9 cellular contexts compared by ENCODE assay signal in genomic region chr1:59062743-59063142, GRCh38.
A peak's percentile ranks its signal among the peaks of the same experiment; 100 is the strongest.
DNase-seq lines count a peak whose midpoint lies in the region; ATAC-seq and TF ChIP-seq lines count a peak whose summit lies in the region.
"Had no signal": no experiment of that assay in that cellular context is flagged by ENCODE, and none has a peak within 500 bp of the region (broad histone marks: within the 10 kb centered on the region; RNA-seq: fewer than 3 reads in every experiment).

No MANE protein-coding gene starts in this region.

- WGBS in smooth muscle cell (ENCODE audit: low lambda C conversion rate) = 33% methylated on average over 5 of the region's 5 CpGs

- H3K4me2 ChIP-seq in smooth muscle cell = peak overlapping the region; percentile 82

- H3K9ac ChIP-seq in HUES6 (ENCODE audit: low read length) (no peak overlapping the region), smooth muscle cell (ENCODE audit: low read depth) (peak overlapping the region; percentile 77)

- no peaks in the 10 kb centered on the region for H3K36me3 Mint-ChIP-seq in activated naive CD8-positive, alpha-beta T cell treated with anti-CD3 and anti-CD28 coated beads, Interleukin-2, amount 50 U/mL, for 24 hours (ENCODE audit: low read depth)

- H3K9me3 ChIP-seq in HUES6 (ENCODE audit: control insufficient read depth, insufficient read depth, low read depth, low read length) (no peaks in the 10 kb centered on the region), smooth muscle cell (replicated peaks; ENCODE audit: low read depth) (no peaks in the 10 kb centered on the region)

- intact Hi-C loops in left cardiac atrium (cut with DNase I) = no loop called here

- no peaks in the 10 kb centered on the region for H3K27me3 ChIP-seq in HUES6 (ENCODE audit: control insufficient read depth, insufficient read depth, low read length)
- no peaks in the 10 kb centered on the region for H3K27me3 ChIP-seq in smooth muscle cell (ENCODE audit: low read depth)
- H3K27me3 ChIP-seq in H7 (ENCODE audit: control insufficient read depth, insufficient read depth, low read length) = no peaks in the 10 kb centered on the region

- H3K36me3 ChIP-seq in HUES6 (ENCODE audit: control insufficient read depth, insufficient read depth, low read length) (no peaks in the 10 kb centered on the region), smooth muscle cell (ENCODE audit: low read depth) (no peaks in the 10 kb centered on the region), H7 (replicated peaks; ENCODE audit: control insufficient read depth, insufficient read depth, low read length) (no peaks in the 10 kb centered on the region)

- H3K79me2 ChIP-seq in smooth muscle cell (ENCODE audit: low read depth) = no peaks in the 10 kb centered on the region

- peaks cover 60% of the 10 kb centered on the region for H3K4me1 ChIP-seq in HUES6 (ENCODE audit: control insufficient read depth, insufficient read depth, low read length)
- peaks cover 22% of the 10 kb centered on the region for H3K4me1 ChIP-seq in smooth muscle cell (ENCODE audit: low read depth)

- no peak overlapping the region for H3K4me3 ChIP-seq in HUES6 (ENCODE audit: low read depth, low read length)
- no peak overlapping the region for H3K4me3 ChIP-seq in smooth muscle cell
- no peak overlapping the region for H3K4me3 ChIP-seq in H7 (ENCODE audit: insufficient read depth, low read depth, low read length)

- H4K20me1 ChIP-seq in smooth muscle cell (ENCODE audit: low read depth) = no peaks in the 10 kb centered on the region

- H3K4me1 Mint-ChIP-seq in activated naive CD8-positive, alpha-beta T cell treated with anti-CD3 and anti-CD28 coated beads, Interleukin-2, amount 50 U/mL, for 24 hours = peaks cover 36% of the 10 kb centered on the region

- peak overlapping the region; percentile 72 for H2AFZ ChIP-seq in smooth muscle cell (ENCODE audit: low read depth)

- no peaks in the 10 kb centered on the region for H3K27me3 Mint-ChIP-seq in activated naive CD8-positive, alpha-beta T cell treated with anti-CD3 and anti-CD28 coated beads, Interleukin-2, amount 50 U/mL, for 24 hours

- no peaks in the 10 kb centered on the region for H3F3A ChIP-seq in smooth muscle cell (ENCODE audit: low read depth)

- TF ChIP-seq CTCF in smooth muscle cell (IDR thresholded peaks at IDR 0.05; ENCODE audit: borderline replicate concordance, insufficient read depth, poor library complexity, severe bottlenecking) = no peak

- peak overlapping the region; percentile 67 for H3K27ac ChIP-seq in HUES6 (ENCODE audit: low read depth, low read length)
- H3K27ac ChIP-seq in smooth muscle cell (ENCODE audit: low read depth) = peak overlapping the region; percentile 71

- no peak for DNase-seq in activated naive CD8-positive, alpha-beta T cell treated with anti-CD3 and anti-CD28 coated beads, Interleukin-2, amount 50 U/mL, for 24 hours
- DNase-seq in left cardiac atrium (peak; percentile 53), smooth muscle cell (lab: John Stamatoyannopoulos, UW; ENCODE audit: unreplicated experiment) (no peak), NCI-H2107 (lab: John Stamatoyannopoulos, UW) (no peak), NCI-H524 treated with DMSO at 0.1 percent for 48 hours (lab: John Stamatoyannopoulos, UW) (no peak), DMS53 treated with DMSO at 0.1 percent for 48 hours (lab: John Stamatoyannopoulos, UW; ENCODE audit: unreplicated experiment) (no peak), H7 (no peak)
- DNase-seq: NCI-H774 had no signal

- peak; percentile 60 for ATAC-seq in activated naive CD8-positive, alpha-beta T cell treated with anti-CD3 and anti-CD28 coated beads, Interleukin-2, amount 50 U/mL, for 24 hours
- peak; percentile 41 to 85 for ATAC-seq in left cardiac atrium

- no peak overlapping the region for H3K4me3 Mint-ChIP-seq in activated naive CD8-positive, alpha-beta T cell treated with anti-CD3 and anti-CD28 coated beads, Interleukin-2, amount 50 U/mL, for 24 hours

- peaks cover 4% of the 10 kb centered on the region for H3K9me3 Mint-ChIP-seq in activated naive CD8-positive, alpha-beta T cell treated with anti-CD3 and anti-CD28 coated beads, Interleukin-2, amount 50 U/mL, for 24 hours

- H3K27ac Mint-ChIP-seq in activated naive CD8-positive, alpha-beta T cell treated with anti-CD3 and anti-CD28 coated beads, Interleukin-2, amount 50 U/mL, for 24 hours = no peak overlapping the region
